In the genomic region with DNA sequence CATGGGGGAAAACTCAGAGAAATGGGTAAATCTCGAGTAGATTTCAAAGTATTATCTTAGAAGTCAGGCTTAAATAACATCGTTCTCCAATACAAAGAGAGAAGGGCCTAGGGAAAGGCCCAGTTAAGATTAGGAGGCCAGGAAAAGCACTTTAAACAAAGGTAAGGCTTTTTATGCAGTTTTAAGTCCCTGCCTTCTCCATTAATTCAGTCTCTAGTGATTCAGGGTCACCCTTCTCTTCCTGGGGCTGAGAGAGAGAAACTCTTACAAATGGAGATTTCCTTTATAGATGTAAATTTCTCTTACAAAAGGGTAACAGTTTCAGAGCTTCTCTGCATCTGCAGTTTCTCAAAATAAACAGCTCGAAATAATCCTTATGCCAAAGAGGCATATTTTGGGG, we compare ENCODE assay signal across 1 cellular context.
TF ChIP-seq lines count a peak whose summit lies in the region.

No MANE protein-coding gene starts in this region.

TF ChIP-seq in GM23338, 12 proteins besides CTCF, POLR2A, EP300 and RAD21 (continued from another document):
- TF ChIP-seq, protein P1, sequence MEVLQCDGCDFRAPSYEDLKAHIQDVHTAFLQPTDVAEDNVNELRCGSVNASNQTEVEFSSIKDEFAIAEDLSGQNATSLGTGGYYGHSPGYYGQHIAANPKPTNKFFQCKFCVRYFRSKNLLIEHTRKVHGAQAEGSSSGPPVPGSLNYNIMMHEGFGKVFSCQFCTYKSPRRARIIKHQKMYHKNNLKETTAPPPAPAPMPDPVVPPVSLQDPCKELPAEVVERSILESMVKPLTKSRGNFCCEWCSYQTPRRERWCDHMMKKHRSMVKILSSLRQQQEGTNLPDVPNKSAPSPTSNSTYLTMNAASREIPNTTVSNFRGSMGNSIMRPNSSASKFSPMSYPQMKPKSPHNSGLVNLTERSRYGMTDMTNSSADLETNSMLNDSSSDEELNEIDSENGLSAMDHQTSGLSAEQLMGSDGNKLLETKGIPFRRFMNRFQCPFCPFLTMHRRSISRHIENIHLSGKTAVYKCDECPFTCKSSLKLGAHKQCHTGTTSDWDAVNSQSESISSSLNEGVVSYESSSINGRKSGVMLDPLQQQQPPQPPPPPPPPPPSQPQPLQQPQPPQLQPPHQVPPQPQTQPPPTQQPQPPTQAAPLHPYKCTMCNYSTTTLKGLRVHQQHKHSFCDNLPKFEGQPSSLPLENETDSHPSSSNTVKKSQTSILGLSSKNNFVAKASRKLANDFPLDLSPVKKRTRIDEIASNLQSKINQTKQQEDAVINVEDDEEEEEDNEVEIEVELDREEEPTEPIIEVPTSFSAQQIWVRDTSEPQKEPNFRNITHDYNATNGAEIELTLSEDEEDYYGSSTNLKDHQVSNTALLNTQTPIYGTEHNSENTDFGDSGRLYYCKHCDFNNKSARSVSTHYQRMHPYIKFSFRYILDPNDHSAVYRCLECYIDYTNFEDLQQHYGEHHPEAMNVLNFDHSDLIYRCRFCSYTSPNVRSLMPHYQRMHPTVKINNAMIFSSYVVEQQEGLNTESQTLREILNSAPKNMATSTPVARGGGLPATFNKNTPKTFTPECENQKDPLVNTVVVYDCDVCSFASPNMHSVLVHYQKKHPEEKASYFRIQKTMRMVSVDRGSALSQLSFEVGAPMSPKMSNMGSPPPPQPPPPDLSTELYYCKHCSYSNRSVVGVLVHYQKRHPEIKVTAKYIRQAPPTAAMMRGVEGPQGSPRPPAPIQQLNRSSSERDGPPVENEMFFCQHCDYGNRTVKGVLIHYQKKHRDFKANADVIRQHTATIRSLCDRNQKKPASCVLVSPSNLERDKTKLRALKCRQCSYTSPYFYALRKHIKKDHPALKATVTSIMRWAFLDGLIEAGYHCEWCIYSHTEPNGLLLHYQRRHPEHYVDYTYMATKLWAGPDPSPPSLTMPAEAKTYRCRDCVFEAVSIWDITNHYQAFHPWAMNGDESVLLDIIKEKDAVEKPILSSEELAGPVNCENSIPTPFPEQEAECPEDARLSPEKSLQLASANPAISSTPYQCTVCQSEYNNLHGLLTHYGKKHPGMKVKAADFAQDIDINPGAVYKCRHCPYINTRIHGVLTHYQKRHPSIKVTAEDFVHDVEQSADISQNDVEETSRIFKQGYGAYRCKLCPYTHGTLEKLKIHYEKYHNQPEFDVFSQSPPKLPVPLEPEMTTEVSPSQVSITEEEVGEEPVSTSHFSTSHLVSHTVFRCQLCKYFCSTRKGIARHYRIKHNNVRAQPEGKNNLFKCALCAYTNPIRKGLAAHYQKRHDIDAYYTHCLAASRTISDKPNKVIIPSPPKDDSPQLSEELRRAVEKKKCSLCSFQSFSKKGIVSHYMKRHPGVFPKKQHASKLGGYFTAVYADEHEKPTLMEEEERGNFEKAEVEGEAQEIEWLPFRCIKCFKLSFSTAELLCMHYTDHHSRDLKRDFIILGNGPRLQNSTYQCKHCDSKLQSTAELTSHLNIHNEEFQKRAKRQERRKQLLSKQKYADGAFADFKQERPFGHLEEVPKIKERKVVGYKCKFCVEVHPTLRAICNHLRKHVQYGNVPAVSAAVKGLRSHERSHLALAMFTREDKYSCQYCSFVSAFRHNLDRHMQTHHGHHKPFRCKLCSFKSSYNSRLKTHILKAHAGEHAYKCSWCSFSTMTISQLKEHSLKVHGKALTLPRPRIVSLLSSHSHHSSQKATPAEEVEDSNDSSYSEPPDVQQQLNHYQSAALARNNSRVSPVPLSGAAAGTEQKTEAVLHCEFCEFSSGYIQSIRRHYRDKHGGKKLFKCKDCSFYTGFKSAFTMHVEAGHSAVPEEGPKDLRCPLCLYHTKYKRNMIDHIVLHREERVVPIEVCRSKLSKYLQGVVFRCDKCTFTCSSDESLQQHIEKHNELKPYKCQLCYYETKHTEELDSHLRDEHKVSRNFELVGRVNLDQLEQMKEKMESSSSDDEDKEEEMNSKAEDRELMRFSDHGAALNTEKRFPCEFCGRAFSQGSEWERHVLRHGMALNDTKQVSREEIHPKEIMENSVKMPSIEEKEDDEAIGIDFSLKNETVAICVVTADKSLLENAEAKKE (CRISPR knock-in tag; IDR thresholded peaks at IDR 0.05), result no peak
TF ChIP-seq in GM23338: peak in this region for 2.
